In genomic region chr4:101119141-101119540, GRCh38 we compare ENCODE assay signal across 22 cellular contexts.
DNase-seq lines count a peak whose midpoint lies in the region; ATAC-seq, FAIRE-seq and TF ChIP-seq lines count a peak whose summit lies in the region.
"Had no signal": no experiment of that assay in that cellular context is flagged by ENCODE, and none has a peak within 500 bp of the region (broad histone marks: within the 10 kb centered on the region; RNA-seq: fewer than 3 reads in every experiment).

No MANE protein-coding gene starts in this region.

- WGBS in H1 (ENCODE audit: extremely low coverage in 1 of 2, insufficient coverage in 1 of 2, insufficient read length in 1 of 2, insufficient replicate concordance in 2 of 2, low coverage in 1 of 2, low lambda C conversion rate in 2 of 2, missing lambda C conversion rate in 1 of 2), 2 experiments, result 89% methylated on average over 3 of the region's 3 CpGs; no CpG with 5 or more reads in 1 of the 2 experiments

- H3K4me3 ChIP-seq in HCT116 (replicated peaks in 1 of 2; ENCODE audit: low read depth in 1 of 2, low read length in 2 of 2), result no peak overlapping the region
- H3K4me3 ChIP-seq in H1 (ENCODE audit: extremely low read depth in 1 of 4, insufficient read depth in 2 of 4, low read depth in 3 of 4, low read length in 4 of 4), result no peak overlapping the region
- H3K4me3 ChIP-seq in Caco-2 (ENCODE audit: low read depth, low read length), result no peak overlapping the region
- H3K4me3 ChIP-seq: GM23338 had no signal

- H3K27ac ChIP-seq in HCT116 (ENCODE audit: low read depth, low read length) (peak overlapping the region; percentile 96), H1 (ENCODE audit: low read depth, low read length) (no peak overlapping the region)
- H3K27ac ChIP-seq: C4-2B had no signal

- no peak overlapping the region for H2BK15ac ChIP-seq in H1 (ENCODE audit: low read length)

- ATAC-seq in HCT116 (no peak), left lobe of liver (no peak)
- ATAC-seq: GM23338 had no signal

- H3K56ac ChIP-seq in H1 (replicated peaks; ENCODE audit: insufficient read length, low read depth, low read length), result no peak overlapping the region

- no peaks in the 10 kb centered on the region for H3K27me3 Mint-ChIP-seq in Caco-2 (ENCODE audit: insufficient read depth, unreplicated experiment)
- no peaks in the 10 kb centered on the region for H3K27me3 Mint-ChIP-seq in T-helper 2 cell treated with Interferon-gamma antibody and Interleukin-4, amounts not matched to agents 5 μg/mL and 100 μg/mL, for 36 hours (ENCODE audit: low read depth)
- H3K27me3 Mint-ChIP-seq: CD4-positive, alpha-beta T cell had no signal

- no peaks in the 10 kb centered on the region for H3K36me3 Mint-ChIP-seq in Caco-2 (ENCODE audit: insufficient read depth, unreplicated experiment)
- no peaks in the 10 kb centered on the region for H3K36me3 Mint-ChIP-seq in T-helper 2 cell treated with Interferon-gamma antibody and Interleukin-4, amounts not matched to agents 5 μg/mL and 100 μg/mL, for 36 hours (ENCODE audit: low read depth)

- H3K23me2 ChIP-seq in H1 (ENCODE audit: low read depth, low read length), result no peaks in the 10 kb centered on the region

- H4K8ac ChIP-seq in H1 (ENCODE audit: extremely low read depth, insufficient read depth, low read length), result no peak overlapping the region

- no peak overlapping the region for H2BK12ac ChIP-seq in H1 (ENCODE audit: low read depth, low read length)

- POLR2A ChIA-PET in HCT116 (lab: Charles Lee) (interaction anchor here (1.1 to 1.9 kb wide), 4 partner anchors 8 to 36 kb away, joined by 3 to 6 read pairs (median 4); no protein-coding TSS in a partner anchor), H1 (lab: Charles Lee; ENCODE audit: partially characterized antibody) (no interaction called here), Caco-2 (lab: Charles Lee) (no interaction called here)

- H3K27me3 ChIP-seq in HCT116 (ENCODE audit: insufficient read depth, low read length), result no peaks in the 10 kb centered on the region
- no peaks in the 10 kb centered on the region for H3K27me3 ChIP-seq in H1 (replicated peaks in 1 of 4; ENCODE audit: control insufficient read depth in 3 of 4, extremely low read depth in 1 of 4, insufficient read depth in 3 of 4, low read length in 3 of 4)
- H3K27me3 ChIP-seq in Caco-2 (replicated peaks; ENCODE audit: control insufficient read depth, insufficient read depth, low read length), result no peaks in the 10 kb centered on the region

- CTCF ChIA-PET in HCT116 (lab: Charles Lee) (no interaction called here), H1 (lab: Charles Lee; ENCODE audit: partially characterized antibody) (no interaction called here), Caco-2 (lab: Charles Lee) (no interaction called here)

- H3K9ac ChIP-seq in HCT116 (ENCODE audit: low read length), result peak overlapping the region; percentile 44
- no peak overlapping the region for H3K9ac ChIP-seq in H1 (replicated peaks in 1 of 4; ENCODE audit: extremely low read depth in 1 of 4, low read depth in 3 of 4, low read length in 3 of 4)

- H2AFZ ChIP-seq in HCT116 (ENCODE audit: low read depth, low read length, poor library complexity, severe bottlenecking), result no peak overlapping the region
- no peak overlapping the region for H2AFZ ChIP-seq in H1 (ENCODE audit: low read length)
- H2AFZ ChIP-seq: GM23338 had no signal

- no peaks in the 10 kb centered on the region for H4K20me1 ChIP-seq in HCT116 (ENCODE audit: insufficient read depth)
- H4K20me1 ChIP-seq in H1 (replicated peaks in 1 of 2; ENCODE audit: control insufficient read depth in 1 of 2, insufficient read depth in 2 of 2, low read length in 2 of 2), result no peaks in the 10 kb centered on the region

- H2BK20ac ChIP-seq in H1 (ENCODE audit: low read length), result no peak overlapping the region

- no peak for TF ChIP-seq EP300 in H1 (IDR thresholded peaks at IDR 0.05; ENCODE audit: borderline replicate concordance in 1 of 2, low read depth in 2 of 2, low read length in 2 of 2)

- H2BK120ac ChIP-seq in H1 (replicated peaks; ENCODE audit: low read depth, low read length), result no peak overlapping the region

- H3K9me2 ChIP-seq in HCT116 (ENCODE audit: insufficient read depth), result no peaks in the 10 kb centered on the region

- no peak overlapping the region for H2BK5ac ChIP-seq in H1 (ENCODE audit: low read depth, low read length)

- H3K18ac ChIP-seq in H1 (ENCODE audit: extremely low read depth, low read length), result no peak overlapping the region

- no peaks in the 10 kb centered on the region for H3K4me1 Mint-ChIP-seq in Caco-2 (ENCODE audit: low read depth, unreplicated experiment)
- H3K4me1 Mint-ChIP-seq in T-helper 2 cell treated with Interferon-gamma antibody and Interleukin-4, amounts not matched to agents 5 μg/mL and 100 μg/mL, for 36 hours (ENCODE audit: low read depth), result no peaks in the 10 kb centered on the region

- H3K9me3 ChIP-seq in HCT116 (ENCODE audit: control insufficient read depth in 1 of 2, insufficient read depth in 1 of 2, low read depth in 1 of 2, low read length in 2 of 2), result no peaks in the 10 kb centered on the region
- H3K9me3 ChIP-seq in H1 (ENCODE audit: insufficient read depth in 2 of 2, low read depth in 1 of 2, low read length in 1 of 2), result no peaks in the 10 kb centered on the region
- H3K9me3 ChIP-seq in Caco-2, result no peaks in the 10 kb centered on the region

- H3K4me1 ChIP-seq in HCT116 (ENCODE audit: control insufficient read depth in 1 of 2, insufficient read depth in 2 of 2, low read length in 2 of 2) (peaks cover 81 to 97% of the 10 kb centered on the region in 2 experiments), H1 (replicated peaks in 1 of 4; ENCODE audit: control insufficient read depth in 3 of 4, insufficient read depth in 4 of 4, low read length in 3 of 4) (no peaks in the 10 kb centered on the region), Caco-2 (0 out of 2 replicates have a peak, but pooled peaks cover 4% of the 10 kb centered on the region)

- no peaks in the 10 kb centered on the region for H3K79me1 ChIP-seq in H1 (ENCODE audit: low read depth, low read length)

- H3K27ac Mint-ChIP-seq in Caco-2 (ENCODE audit: unreplicated experiment), result no peak overlapping the region
- H3K27ac Mint-ChIP-seq in T-helper 2 cell treated with Interferon-gamma antibody and Interleukin-4, amounts not matched to agents 5 μg/mL and 100 μg/mL, for 36 hours, result no peak overlapping the region
- H3K27ac Mint-ChIP-seq: CD4-positive, alpha-beta T cell; GM23338 had no signal

- FAIRE-seq in H1 (lab: Jason Lieb, UNC), result peak; percentile 79
- FAIRE-seq: A204.1, GM12891, GM18507 had no signal

- no peak overlapping the region for H3K4ac ChIP-seq in H1 (replicated peaks; ENCODE audit: insufficient read length, low read depth, low read length)

- RAD21 ChIA-PET in HCT116 (lab: Charles Lee; ENCODE audit: low non-redundant PET in 1 of 2, low total read pairs in 2 of 2, uncharacterized antibody in 2 of 2, unreplicated experiment in 2 of 2), result no interaction called here

- no peaks in the 10 kb centered on the region for H3K9me3 Mint-ChIP-seq in Caco-2 (ENCODE audit: unreplicated experiment)
- no peaks in the 10 kb centered on the region for H3K9me3 Mint-ChIP-seq in T-helper 2 cell treated with Interferon-gamma antibody and Interleukin-4, amounts not matched to agents 5 μg/mL and 100 μg/mL, for 36 hours
- H3K9me3 Mint-ChIP-seq: CD4-positive, alpha-beta T cell; GM23338 had no signal

- no peak overlapping the region for H3K4me3 Mint-ChIP-seq in Caco-2 (ENCODE audit: unreplicated experiment)
- no peak overlapping the region for H3K4me3 Mint-ChIP-seq in T-helper 2 cell treated with Interferon-gamma antibody and Interleukin-4, amounts not matched to agents 5 μg/mL and 100 μg/mL, for 36 hours
- H3K4me3 Mint-ChIP-seq: CD4-positive, alpha-beta T cell; GM23338 had no signal

- H3K79me2 ChIP-seq in HCT116 (ENCODE audit: insufficient read depth, low read length), result peaks cover 78% of the 10 kb centered on the region
- no peaks in the 10 kb centered on the region for H3K79me2 ChIP-seq in H1 (ENCODE audit: control insufficient read depth in 1 of 2, insufficient read depth in 2 of 2, low read length in 2 of 2)

- TF ChIP-seq RAD21 in HCT116 (IDR thresholded peaks at IDR 0.05; ENCODE audit: low read depth) (no peak), H1 (IDR thresholded peaks at IDR 0.05 in 1 of 2, conservative IDR thresholded peaks at IDR 0.05 in 1 of 2; ENCODE audit: low read depth in 2 of 2, low read length in 2 of 2) (no peak)

- TF ChIP-seq POLR2A in HCT116 (IDR thresholded peaks at IDR 0.05; ENCODE audit: borderline replicate concordance, extremely low read depth, insufficient read depth, insufficient read length) (no peak), H1 (IDR thresholded peaks at IDR 0.05; ENCODE audit: control extremely low read depth in 1 of 2, low read depth in 2 of 2, low read length in 2 of 2) (no peak)

- DNase-seq in Ammon's horn (ENCODE audit: low spot score) (peak; percentile 43), HCT116 (ENCODE audit: low read depth, low spot score) (no peak), H1 (ENCODE audit: low read depth in 1 of 2, low spot score in 2 of 2) (no peak), pons (ENCODE audit: low spot score) (peak; percentile 58), HCEC 1CT (no peak), left lobe of liver (ENCODE audit: low spot score) (no peak), Caco-2 (no peak)
- no peak for DNase-seq in T-helper 2 cell treated with Interferon-gamma antibody and Interleukin-4, amounts not matched to agents 5 μg/mL and 100 μg/mL, for 36 hours (ENCODE audit: low spot score)
- DNase-seq: ACHN; Calu3; CD4-positive, alpha-beta T cell; DMS 273 treated with DMSO at 0.1 percent for 48 hours; DMS53; DND-41; EL; H7; KG1 had no signal

- BruUV-seq in HCT116 (replicated peaks; lab: Mats Ljungman, UMichigan) (no TSS peak), Caco-2 (replicated peaks; lab: Mats Ljungman, UMichigan) (no TSS peak)

- H4K5ac ChIP-seq in H1 (ENCODE audit: insufficient read length, low read depth, low read length), result no peak overlapping the region

- H2AK5ac ChIP-seq in H1 (ENCODE audit: low read depth, low read length), result no peak overlapping the region

- peak overlapping the region; percentile 43 for H3K4me2 ChIP-seq in HCT116 (ENCODE audit: low read length)
- H3K4me2 ChIP-seq in H1 (ENCODE audit: insufficient read depth in 1 of 2, low read depth in 2 of 2, low read length in 2 of 2), result no peak overlapping the region
- H3K4me2 ChIP-seq: GM23338 had no signal

- H4K91ac ChIP-seq in H1 (replicated peaks; ENCODE audit: insufficient read length, low read length), result no peak overlapping the region

- intact Hi-C loops in HCT116 (cut with micrococcal nuclease) (no loop called here), Caco-2 (cut with micrococcal nuclease; ENCODE audit: unreplicated experiment) (no loop called here)

- H3K14ac ChIP-seq in H1 (ENCODE audit: insufficient read length), result no peak overlapping the region

- H3K36me3 ChIP-seq in HCT116 (ENCODE audit: control insufficient read depth in 1 of 2, insufficient read depth in 2 of 2, low read length in 2 of 2) (no peaks in the 10 kb centered on the region), H1 (ENCODE audit: control insufficient read depth in 2 of 4, insufficient read depth in 4 of 4, low read length in 3 of 4) (no peaks in the 10 kb centered on the region), Caco-2 (ENCODE audit: control insufficient read depth, insufficient read depth, low read length) (no peaks in the 10 kb centered on the region)

- TF ChIP-seq CTCF in HCT116 (IDR thresholded peaks at IDR 0.05 in 2 of 3, conservative IDR thresholded peaks at IDR 0.05 in 1 of 3; ENCODE audit: borderline replicate concordance in 1 of 3, insufficient read depth in 1 of 3, low read depth in 2 of 3, low read length in 2 of 3) (no peak), H1 (IDR thresholded peaks at IDR 0.05; ENCODE audit: control extremely low read depth in 1 of 3, insufficient read depth in 1 of 3, low read depth in 1 of 3, low read length in 3 of 3) (no peak), Caco-2 (IDR thresholded peaks at IDR 0.05; ENCODE audit: insufficient read depth in 1 of 2, low read depth in 1 of 2, low read length in 1 of 2, severe bottlenecking in 1 of 2, unreplicated experiment in 1 of 2) (no peak)

- no peak overlapping the region for H3K23ac ChIP-seq in H1 (ENCODE audit: insufficient read length)

Comparison
In these comparisons a context has a peak if more than half of its experiments do, and no peak if none do; other contexts are left out.
1. DNase-seq: peak in Ammon's horn (single experiment) and pons (single experiment); none in HCT116 (single experiment), H1 (0 of 2), HCEC 1CT (single experiment), left lobe of liver (single experiment), Caco-2 (0 of 2) and T-helper 2 cell treated with Interferon-gamma antibody and Interleukin-4, amounts not matched to agents 5 μg/mL and 100 μg/mL, for 36 hours (single experiment).